8 cellular contexts compared by ENCODE assay signal in genomic region chr12:57632369-57632897, GRCh38. TPM values are rescaled to one million over a fixed set of nuclear protein-coding genes. Genes with fewer than 3 reads are reported as not detected.
A peak's percentile ranks its signal among the peaks of the same experiment; 100 is the strongest.
DNase-seq lines count a peak whose midpoint lies in the region; ATAC-seq and TF ChIP-seq lines count a peak whose summit lies in the region.

No MANE protein-coding gene starts in this region.

- DNase-seq in GM12864 (ENCODE audit: low read depth) (no peak), Right ventricle myocardium inferior (ENCODE audit: missing footprints) (no peak), psoas muscle (peak in 1 of 2 donors; percentile 71), DMS79 (lab: John Stamatoyannopoulos, UW) (no peak)
- peak; percentile 45 to 52 for DNase-seq in activated T-cell treated with anti-CD3 and anti-CD28 coated beads, Interleukin-2, amount 50 U/mL, for 48 hours
- no peak for DNase-seq in effector CD4-positive, alpha-beta T cell

- H3K27me3 ChIP-seq in HUES64 (ENCODE audit: insufficient read depth, low read length) (peaks cover 81% of the 10 kb centered on the region), psoas muscle (ENCODE audit: insufficient read depth in 3 of 3, low read length in 2 of 3) (peaks cover 0 to 11% (median 7%) of the 10 kb centered on the region in 3 donors)

- H3K9me3 ChIP-seq in HUES64 (ENCODE audit: insufficient read depth, low read depth, low read length) (no peaks in the 10 kb centered on the region), psoas muscle (no peaks in the 10 kb centered on the region)

- H3K4me1 ChIP-seq in HUES64 (ENCODE audit: insufficient read depth, low read length): peaks cover 12% of the 10 kb centered on the region
- H3K4me1 ChIP-seq in psoas muscle: peaks cover 8% of the 10 kb centered on the region

- H3K4me3 ChIP-seq in GM12864 (ENCODE audit: low read depth, low read length) (peak overlapping the region; percentile 51), HUES64 (ENCODE audit: low read length) (peak overlapping the region; percentile 59), psoas muscle (peak overlapping the region; percentile 84)

- intact Hi-C loops in Right ventricle myocardium inferior (cut with DNase I) (no loop called here), psoas muscle (cut with DNase I) (loop anchor here in 1 of 2 donors (2.0 kb wide), 1 partner anchor 50 kb away; no protein-coding TSS in a partner anchor)

- no peaks in the 10 kb centered on the region for H3K36me3 ChIP-seq in HUES64 (ENCODE audit: insufficient read depth, low read length)
- H3K36me3 ChIP-seq in psoas muscle (ENCODE audit: insufficient read depth in 1 of 2, low read depth in 1 of 2): peaks cover 0 to 34% of the 10 kb centered on the region in 2 donors

- WGBS in HUES64: under 1% methylated on average over 44 of the region's 44 CpGs
- WGBS in psoas muscle, 3 donors: 0 to 1% (median 1%) methylated on average over 40 to 41 of the region's 44 CpGs

- 0 out of 2 replicates have a peak overlapping the region, but pooled peaks have one; percentile 55 for H3K9ac ChIP-seq in HUES64 (ENCODE audit: low read depth, low read length)

- ATAC-seq in Right ventricle myocardium inferior (peak; percentile 41), psoas muscle (peak; percentile 60 to 79 (median 68)), GM21381 (IDR thresholded peaks at IDR 0.05; ENCODE audit: unreplicated experiment) (no peak)

- TF ChIP-seq CTCF in GM12864 (IDR thresholded peaks at IDR 0.05; ENCODE audit: low read depth, low read length, missing control alignments) (no peak), psoas muscle (IDR thresholded peaks at IDR 0.05) (no peak)

- H3K27ac ChIP-seq in HUES64 (ENCODE audit: low read depth, low read length) (no peak overlapping the region), psoas muscle (peak overlapping the region; percentile 48)

RNA-seq across cellular contexts. Expression of gene B4GALNT1, which starts 0.6 kb away (rescaled TPM):
- polyA plus RNA-seq in HUES64 (2013, experiment 1 of 2): 1.8 TPM
- polyA plus RNA-seq in HUES64 (2013, experiment 2 of 2): 1.5 TPM
- total RNA-seq in Right ventricle myocardium inferior: 7.3 TPM
- 10 to 100 TPM in 3 of 4 donors, 1 to 10 TPM in 1; 9.1 to 26.6 (median 12.1) TPM for total RNA-seq in psoas muscle
- polyA plus RNA-seq in psoas muscle: 10 to 100 TPM in 1 of 3 donors, 1 to 10 TPM in 2; 8.2 to 46.7 (median 8.8) TPM

RNA-seq across cellular contexts. Expression of gene ARHGEF25, which starts 21.2 kb away (rescaled TPM):
- polyA plus RNA-seq in HUES64 (2013, experiment 1 of 2): 15.7 TPM
- 20.7 TPM for polyA plus RNA-seq in HUES64 (2013, experiment 2 of 2)
- total RNA-seq in Right ventricle myocardium inferior (13.0 TPM), psoas muscle (1 to 10 TPM; 2.9 to 9.2 (median 3.5) TPM)
- polyA plus RNA-seq in psoas muscle: 1 to 10 TPM; 3.2 to 4.5 (median 4.2) TPM

RNA-seq across cellular contexts. Expression of gene DTX3, which starts 27.8 kb away (rescaled TPM):
- 44.3 TPM for polyA plus RNA-seq in HUES64 (2013, experiment 1 of 2)
- 48.2 TPM for polyA plus RNA-seq in HUES64 (2013, experiment 2 of 2)
- total RNA-seq in Right ventricle myocardium inferior (23.8 TPM), psoas muscle (1 to 10 TPM; 3.5 to 9.1 (median 4.2) TPM)
- polyA plus RNA-seq in psoas muscle: 1 to 10 TPM; 4.4 to 5.2 (median 4.5) TPM

RNA-seq across cellular contexts. Expression of gene PIP4K2C, which starts 41.4 kb away (rescaled TPM):
- polyA plus RNA-seq in HUES64 (2013, experiment 1 of 2): 19.0 TPM
- 17.6 TPM for polyA plus RNA-seq in HUES64 (2013, experiment 2 of 2)
- 13.1 TPM for total RNA-seq in Right ventricle myocardium inferior
- 10 to 100 TPM in 2 of 4 donors, 1 to 10 TPM in 2; 8.1 to 13.3 (median 9.9) TPM for total RNA-seq in psoas muscle
- polyA plus RNA-seq in psoas muscle: 10 to 100 TPM in 2 of 3 donors, 1 to 10 TPM in 1; 7.7 to 16.4 (median 16.0) TPM

Comparison
In these comparisons a context has a peak if more than half of its experiments do, and no peak if none do; other contexts are left out.
1. DNase-seq: peak in activated T-cell treated with anti-CD3 and anti-CD28 coated beads, Interleukin-2, amount 50 U/mL, for 48 hours (2 of 2); none in GM12864 (single experiment), Right ventricle myocardium inferior (single experiment), effector CD4-positive, alpha-beta T cell (single experiment) and DMS79 (single experiment).
2. Peak in every context shown above with its lines, with median percentiles within 50 percentile points of each other: H3K4me3 ChIP-seq.